ENCODE assay signal across 30 cellular contexts in genomic region chr7:9125246-9125645, GRCh38.
"Had no signal": no experiment of that assay in that cellular context is flagged by ENCODE, and none has a peak within 500 bp of the region (broad histone marks: within the 10 kb centered on the region; RNA-seq: fewer than 3 reads in every experiment).

No MANE protein-coding gene starts in this region.

- FAIRE-seq: K562, TTC549 had no signal

- H3K9me3 Mint-ChIP-seq: activated CD4-positive, alpha-beta T cell treated with anti-CD3 and anti-CD28 coated beads, Interleukin-2, amount 10 ng/mL, durations not matched to agents 24 days and 14 days had no signal

- H3K27ac Mint-ChIP-seq: activated CD4-positive, alpha-beta T cell treated with anti-CD3 and anti-CD28 coated beads, Interleukin-2, amount 10 ng/mL, durations not matched to agents 24 days and 14 days; activated CD8-positive, alpha-beta T cell treated with anti-CD3 and anti-CD28 coated beads for 36 hours; activated naive CD8-positive, alpha-beta T cell treated with anti-CD3 and anti-CD28 coated beads for 36 hours; activated T-cell treated with anti-CD3 and anti-CD28 coated beads, Interleukin-2, amount 50 U/mL, for 72 hours; activated T-helper 17 cell treated with anti-CD3 and anti-CD28 coated beads, Interleukin-2, amount 50 U/mL, for 72 hours had no signal

- ATAC-seq: activated CD8-positive, alpha-beta T cell treated with anti-CD3 and anti-CD28 coated beads for 36 hours; activated T-cell treated with anti-CD3 and anti-CD28 coated beads, Interleukin-2, amount 50 U/mL, for 72 hours; activated T-helper 17 cell treated with anti-CD3 and anti-CD28 coated beads, Interleukin-2, amount 50 U/mL, for 72 hours; K562 had no signal

- DNase-seq: activated CD4-positive, alpha-beta T cell treated with anti-CD3 and anti-CD28 coated beads, Interleukin-2, amount 10 ng/mL, durations not matched to agents 24 days and 14 days; activated CD4-positive, alpha-beta T cell treated with anti-CD3 and anti-CD28 coated beads, Interleukin-2, amount 50 U/mL, for 4 hours; activated CD8-positive, alpha-beta T cell treated with anti-CD3 and anti-CD28 coated beads for 36 hours; activated effector memory CD4-positive, alpha-beta T cell treated with anti-CD3 and anti-CD28 coated beads, Interleukin-2, amount 50 U/mL, for 16 hours; activated naive CD4-positive, alpha-beta T cell; activated naive CD4-positive, alpha-beta T cell treated with anti-CD3 and anti-CD28 coated beads, Interleukin-2, amount 50 U/mL, for 16 hours; activated naive CD8-positive, alpha-beta T cell treated with anti-CD3 and anti-CD28 coated beads for 36 hours; activated T-cell treated with anti-CD3 and anti-CD28 coated beads, Interleukin-2, amount 50 U/mL, for 1 hour; activated T-cell treated with anti-CD3 and anti-CD28 coated beads, Interleukin-2, amount 50 U/mL, for 72 hours; amniotic stem cell; aorta; brain microvascular endothelial cell; Karpas-422; NCI-H1048; NCI-H1105 treated with DMSO at 0.1 percent for 48 hours; NCI-H1436; NCI-H1694; NCI-H1930; NCI-H2081 treated with DMSO at 0.1 percent for 48 hours; NCI-H345; NCI-H510A; NCI-H526; NCI-H748 treated with DMSO at 0.1 percent for 48 hours; SHP77; SJCRH30; T1000 had no signal

- H3K27me3 Mint-ChIP-seq: activated CD4-positive, alpha-beta T cell treated with anti-CD3 and anti-CD28 coated beads, Interleukin-2, amount 10 ng/mL, durations not matched to agents 24 days and 14 days; activated CD8-positive, alpha-beta T cell treated with anti-CD3 and anti-CD28 coated beads for 36 hours; activated naive CD8-positive, alpha-beta T cell treated with anti-CD3 and anti-CD28 coated beads for 36 hours; activated T-helper 17 cell treated with anti-CD3 and anti-CD28 coated beads, Interleukin-2, amount 50 U/mL, for 72 hours; central memory CD8-positive, alpha-beta T cell had no signal

- H3K36me3 Mint-ChIP-seq: activated naive CD8-positive, alpha-beta T cell treated with anti-CD3 and anti-CD28 coated beads for 36 hours had no signal

- H3K4me3 Mint-ChIP-seq: activated CD4-positive, alpha-beta T cell treated with anti-CD3 and anti-CD28 coated beads, Interleukin-2, amount 10 ng/mL, durations not matched to agents 24 days and 14 days; activated CD8-positive, alpha-beta T cell treated with anti-CD3 and anti-CD28 coated beads for 36 hours; activated naive CD8-positive, alpha-beta T cell treated with anti-CD3 and anti-CD28 coated beads for 36 hours; activated T-cell treated with anti-CD3 and anti-CD28 coated beads, Interleukin-2, amount 50 U/mL, for 72 hours; activated T-helper 17 cell treated with anti-CD3 and anti-CD28 coated beads, Interleukin-2, amount 50 U/mL, for 72 hours; central memory CD8-positive, alpha-beta T cell had no signal

- H3K4me1 Mint-ChIP-seq: activated CD4-positive, alpha-beta T cell treated with anti-CD3 and anti-CD28 coated beads, Interleukin-2, amount 10 ng/mL, durations not matched to agents 24 days and 14 days; activated naive CD8-positive, alpha-beta T cell treated with anti-CD3 and anti-CD28 coated beads for 36 hours; activated T-helper 17 cell treated with anti-CD3 and anti-CD28 coated beads, Interleukin-2, amount 50 U/mL, for 72 hours; central memory CD8-positive, alpha-beta T cell had no signal
